In the genomic region with DNA sequence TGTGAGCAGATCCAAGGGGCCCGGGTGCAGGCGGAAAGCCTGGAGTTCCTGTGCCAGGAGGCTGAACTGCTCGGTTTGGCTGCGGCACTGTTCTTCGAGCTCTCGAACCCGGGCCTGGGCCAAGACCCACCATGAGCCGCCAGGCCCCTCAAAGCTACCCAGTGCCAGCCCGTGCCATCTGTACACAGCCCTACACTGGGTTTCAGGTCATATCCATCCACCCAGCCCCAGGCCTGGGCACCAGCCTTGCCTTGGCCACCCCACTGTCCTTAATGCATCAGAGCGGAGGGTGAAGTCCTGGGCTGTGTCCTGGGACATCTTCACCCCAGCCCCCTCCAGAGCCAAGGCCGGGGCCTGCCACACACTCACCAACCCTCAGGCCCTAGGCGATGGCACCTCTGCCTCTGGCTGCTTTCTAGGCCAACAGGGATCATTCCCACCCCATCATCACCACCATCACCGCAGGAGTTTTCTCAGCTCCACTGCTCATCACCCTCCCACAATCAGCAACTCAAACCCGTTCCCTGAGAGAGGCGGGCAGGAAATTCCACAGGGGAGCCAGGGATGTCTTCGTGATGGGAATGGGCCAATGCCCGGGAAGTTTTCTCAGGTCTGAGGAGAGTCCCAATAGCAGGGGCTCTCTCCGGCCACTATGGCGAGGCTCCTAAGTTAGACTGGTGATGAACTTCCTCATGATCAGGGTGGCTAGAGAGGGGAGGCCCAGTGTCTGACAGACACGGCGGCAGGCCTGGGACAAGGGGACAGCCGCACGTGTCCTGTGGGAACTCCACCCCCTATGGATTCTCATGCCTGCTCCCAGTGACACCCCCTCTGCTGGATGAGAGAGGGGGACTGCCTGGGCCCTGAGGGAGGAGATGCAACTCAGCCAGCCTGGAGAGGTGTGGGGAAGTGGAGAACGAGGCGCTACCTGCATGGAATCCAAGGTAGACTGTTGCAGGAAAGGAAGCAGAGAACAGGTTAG, we compare ENCODE assay signal across 17 cellular contexts. TPM values are rescaled to one million over a fixed set of nuclear protein-coding genes. Genes with fewer than 3 reads are reported as not detected.
A peak's percentile ranks its signal among the peaks of the same experiment; 100 is the strongest.
DNase-seq lines count a peak whose midpoint lies in the region; ATAC-seq and TF ChIP-seq lines count a peak whose summit lies in the region.
"Had no signal": no experiment of that assay in that cellular context is flagged by ENCODE, and none has a peak within 500 bp of the region (broad histone marks: within the 10 kb centered on the region; RNA-seq: fewer than 3 reads in every experiment).

No MANE protein-coding gene starts in this region.

- H3K36me3 Mint-ChIP-seq in activated T-helper 17 cell treated with anti-CD3 and anti-CD28 coated beads, Interleukin-2, amount 50 U/mL, for 72 hours (ENCODE audit: low read depth), result peaks cover 81% of the 10 kb centered on the region

- H3K27me3 Mint-ChIP-seq in activated T-helper 17 cell treated with anti-CD3 and anti-CD28 coated beads, Interleukin-2, amount 50 U/mL, for 72 hours, result no peaks in the 10 kb centered on the region

- no peak overlapping the region for H3K4me3 Mint-ChIP-seq in activated T-helper 17 cell treated with anti-CD3 and anti-CD28 coated beads, Interleukin-2, amount 50 U/mL, for 72 hours
- H3K4me3 Mint-ChIP-seq: mesothelial cell of epicardium had no signal

- no peaks in the 10 kb centered on the region for H3K9me3 ChIP-seq in lower lobe of right lung
- H3K9me3 ChIP-seq: esophagus squamous epithelium had no signal

- peak overlapping the region; percentile 72 for H3K27ac Mint-ChIP-seq in activated T-helper 17 cell treated with anti-CD3 and anti-CD28 coated beads, Interleukin-2, amount 50 U/mL, for 72 hours
- H3K27ac Mint-ChIP-seq: mesothelial cell of epicardium had no signal

- TF ChIP-seq CTCF in lower lobe of right lung (IDR thresholded peaks at IDR 0.05) (no peak), lower leg skin (IDR thresholded peaks at IDR 0.05) (no peak)

- TF ChIP-seq POLR2A in lower leg skin (IDR thresholded peaks at IDR 0.05), result no peak

- peaks cover 12% of the 10 kb centered on the region for H3K4me1 Mint-ChIP-seq in activated T-helper 17 cell treated with anti-CD3 and anti-CD28 coated beads, Interleukin-2, amount 50 U/mL, for 72 hours

- H3K27ac ChIP-seq in lower lobe of right lung, result no peak overlapping the region
- H3K27ac ChIP-seq: esophagus squamous epithelium, RWPE1 had no signal

- H3K36me3 ChIP-seq in lower lobe of right lung, result no peaks in the 10 kb centered on the region
- H3K36me3 ChIP-seq: esophagus squamous epithelium had no signal

- peak; percentile 1 for DNase-seq in stimulated activated CD4-positive, alpha-beta T cell treated with anti-CD3 and anti-CD28 coated beads, Interleukin-1b, Interleukin-23, amount 100 ng/mL, for 48 hours
- no peak for DNase-seq in stimulated activated CD4-positive, alpha-beta T cell treated with anti-CD3 and anti-CD28 coated beads, Interleukin-4, amount 100 ng/mL, for 24 hours
- DNase-seq in lower lobe of right lung (peak; percentile 37), lower leg skin (ENCODE audit: low spot score in 2 of 2) (no peak), GF-D8 (lab: John Stamatoyannopoulos, UW) (no peak), middle frontal gyrus (ENCODE audit: extremely low spot score, low spot score) (no peak)
- DNase-seq: DND-41; esophagus squamous epithelium; NCI-H146; NCI-H226; NK-92 treated with Interleukin-12 subunit alpha and Interleukin-12 subunit beta, amount 100 ng/mL, for 24 hours; stimulated activated CD4-positive, alpha-beta T cell treated with anti-CD3 and anti-CD28 coated beads, Interleukin-4, amount 100 ng/mL, for 1 hour had no signal

- no peak overlapping the region for H3K4me3 ChIP-seq in lower lobe of right lung
- no peak overlapping the region for H3K4me3 ChIP-seq in lower leg skin (ENCODE audit: low read depth, poor library complexity, severe bottlenecking)
- H3K4me3 ChIP-seq: dorsolateral prefrontal cortex, esophagus squamous epithelium had no signal

- no peaks in the 10 kb centered on the region for H3K27me3 ChIP-seq in lower lobe of right lung (ENCODE audit: low read depth)

- intact Hi-C loops in lower lobe of right lung (cut with DNase I), result no loop called here
- intact Hi-C loops in lower leg skin (cut with DNase I; ENCODE audit: low total_unique reads), result no loop called here

- WGBS in lower leg skin, 2 donors, result 87 to 89% methylated on average over 22 to 24 of the region's 25 CpGs

- H3K9me3 Mint-ChIP-seq in activated T-helper 17 cell treated with anti-CD3 and anti-CD28 coated beads, Interleukin-2, amount 50 U/mL, for 72 hours, result no peaks in the 10 kb centered on the region
- H3K9me3 Mint-ChIP-seq: mesothelial cell of epicardium had no signal

- ATAC-seq in activated T-helper 17 cell treated with anti-CD3 and anti-CD28 coated beads, Interleukin-2, amount 50 U/mL, for 72 hours (replicated peaks), result no peak
- no peak for ATAC-seq in lower lobe of right lung
- ATAC-seq: HCT116 had no signal

- peaks cover 5% of the 10 kb centered on the region for H3K4me1 ChIP-seq in lower lobe of right lung

RNA-seq across cellular contexts. Expression of gene TSPOAP1, which starts 9.1 kb away (rescaled TPM):
- 100 to 1,000 TPM in 1 of 2 donors, 10 to 100 TPM in 1; 97.2 to 107 TPM for total RNA-seq in activated T-helper 17 cell treated with anti-CD3 and anti-CD28 coated beads, Interleukin-2, amount 50 U/mL, for 72 hours
- 20.2 TPM for total RNA-seq in lower lobe of right lung
- 10 to 100 TPM in 1 of 4 donors, 1 to 10 TPM in 3; 8.2 to 18.3 (median 8.8) TPM for total RNA-seq in lower leg skin

RNA-seq across cellular contexts. Expression of gene SUPT4H1, which starts 32.5 kb away (rescaled TPM):
- 100 to 1,000 TPM; 117 to 147 TPM for total RNA-seq in activated T-helper 17 cell treated with anti-CD3 and anti-CD28 coated beads, Interleukin-2, amount 50 U/mL, for 72 hours
- total RNA-seq in lower lobe of right lung, result 82.4 TPM
- total RNA-seq in lower leg skin, result 10 to 100 TPM; 49.5 to 89.7 (median 57.5) TPM

RNA-seq across cellular contexts. Expression of gene MPO, which starts 38.7 kb away (rescaled TPM):
- 1 to 10 TPM; 1.2 to 2.0 TPM for total RNA-seq in activated T-helper 17 cell treated with anti-CD3 and anti-CD28 coated beads, Interleukin-2, amount 50 U/mL, for 72 hours
- total RNA-seq in lower lobe of right lung (1.1 TPM), lower leg skin (under 1 TPM in 1 of 4 donors, not detected in 3; 0.10 TPM)
- total RNA-seq: esophagus squamous epithelium, mesothelial cell of epicardium had no signal

Comparison
In these comparisons a context has a peak if more than half of its experiments do, and no peak if none do; other contexts are left out.
1. DNase-seq: peak in stimulated activated CD4-positive, alpha-beta T cell treated with anti-CD3 and anti-CD28 coated beads, Interleukin-1b, Interleukin-23, amount 100 ng/mL, for 48 hours (single experiment) and lower lobe of right lung (single experiment); none in stimulated activated CD4-positive, alpha-beta T cell treated with anti-CD3 and anti-CD28 coated beads, Interleukin-4, amount 100 ng/mL, for 24 hours (single experiment), lower leg skin (0 of 2), GF-D8 (single experiment) and middle frontal gyrus (single experiment).